Comparison of ENCODE assay signal across 29 cellular contexts in the genomic region with DNA sequence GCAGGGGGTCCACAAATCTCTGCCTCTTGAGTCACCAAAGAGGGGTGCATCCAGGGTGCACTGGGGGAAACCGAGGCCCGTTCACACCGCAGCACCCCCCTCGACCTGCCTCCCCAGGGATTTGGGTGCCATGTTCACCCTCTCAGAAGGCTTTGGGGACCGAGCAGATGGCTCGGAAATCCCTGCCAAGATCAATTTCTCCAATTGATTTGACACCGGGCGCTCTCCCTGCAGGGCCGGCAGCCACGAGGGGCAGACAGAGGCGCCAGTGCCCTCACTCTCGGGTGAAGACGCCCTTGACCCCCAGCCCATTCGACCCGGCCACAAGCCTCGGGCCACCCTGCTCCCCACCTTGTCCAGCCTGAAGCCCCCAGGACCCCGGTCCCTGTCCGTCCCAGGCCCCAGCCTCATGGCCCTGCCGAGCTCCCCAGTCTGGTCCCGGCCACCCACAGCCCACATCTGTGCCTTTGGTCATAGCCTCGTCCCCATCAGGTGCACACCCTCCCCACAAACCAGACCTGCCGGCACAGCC. TPM values are rescaled to one million over a fixed set of nuclear protein-coding genes. Genes with fewer than 3 reads are reported as not detected.
"Had no signal": no experiment of that assay in that cellular context is flagged by ENCODE, and none has a peak within 500 bp of the region (broad histone marks: within the 10 kb centered on the region; RNA-seq: fewer than 3 reads in every experiment).

No MANE protein-coding gene starts in this region.

- H3K9me3 ChIP-seq: testis had no signal

- H3K4me3 ChIP-seq: body of pancreas, hepatocyte, lower lobe of right lung, mucosa of descending colon, testis, upper lobe of left lung had no signal

- ATAC-seq: activated CD4-positive, CD25-positive, alpha-beta regulatory T cell treated with anti-CD3 and anti-CD28 coated beads, Interleukin-2, amount 50 U/mL, for 24 hours; activated CD8-positive, alpha-beta memory T cell treated with anti-CD3 and anti-CD28 coated beads, Interleukin-2, amount 10 ng/mL, durations not matched to agents 7 days and 5 days; activated CD8-positive, alpha-beta T cell treated with anti-CD3 and anti-CD28 coated beads for 36 hours; activated naive CD8-positive, alpha-beta T cell treated with anti-CD3 and anti-CD28 coated beads, Interleukin-2, amount 50 U/mL, for 24 hours; body of pancreas; left lobe of liver; lower lobe of right lung; stimulated activated naive B cell treated with anti-CD40 and anti-IgM and Interleukin-4, amounts not matched to agents 10 μg/mL and 1 μg/mL and 100 μg/mL, for 72 hours; T-helper 17 cell had no signal

- H3K4me2 ChIP-seq: hepatocyte had no signal

- H2AFZ ChIP-seq: hepatocyte had no signal

- H3K27me3 ChIP-seq: hepatocyte, testis had no signal

- H3K79me2 ChIP-seq: hepatocyte had no signal

- H3K36me3 ChIP-seq: lower lobe of right lung, upper lobe of left lung had no signal

- H3K27ac ChIP-seq: body of pancreas, foreskin keratinocyte, hepatocyte, lower lobe of right lung, testis, upper lobe of left lung had no signal

- H3K4me1 ChIP-seq: foreskin keratinocyte, lower lobe of right lung had no signal

- DNase-seq: activated CD4-positive, alpha-beta T cell treated with anti-CD3 and anti-CD28 coated beads, Interleukin-2, amount 10 ng/mL, durations not matched to agents 7 days and 5 days; activated CD8-positive, alpha-beta memory T cell treated with anti-CD3 and anti-CD28 coated beads, Interleukin-2, amount 10 ng/mL, durations not matched to agents 7 days and 5 days; activated CD8-positive, alpha-beta T cell treated with anti-CD3 and anti-CD28 coated beads for 36 hours; activated gamma-delta T cell; activated naive CD4-positive, alpha-beta T cell treated with anti-CD3 and anti-CD28 coated beads, Interleukin-2, amount 50 U/mL, for 16 hours; activated naive CD8-positive, alpha-beta T cell treated with anti-CD3 and anti-CD28 coated beads, Interleukin-2, amount 50 U/mL, for 24 hours; activated T-cell treated with anti-CD3 and anti-CD28 coated beads for 4 hours; body of pancreas; effector memory CD4-positive, alpha-beta T cell; foreskin keratinocyte; immature natural killer cell; lower lobe of right lung; mucosa of descending colon; nephron progenitor cell; occipital lobe; stimulated activated CD4-positive, alpha-beta T cell treated with anti-CD3 and anti-CD28 coated beads, Interleukin-2, amount 100 ng/mL, for 48 hours; stimulated activated CD8-positive, alpha-beta memory T cell treated with anti-CD3 and anti-CD28 coated beads, Interleukin-4, amount 100 ng/mL, for 48 hours; stimulated activated naive B cell treated with anti-CD40 and anti-IgM and Interleukin-4, amounts not matched to agents 10 μg/mL and 1 μg/mL and 100 μg/mL, for 72 hours; T-helper 17 cell; testis had no signal

RNA-seq across cellular contexts. Expression of gene SSTR5, which starts 9.3 kb away (rescaled TPM):
- total RNA-seq: activated CD4-positive, alpha-beta T cell treated with anti-CD3 and anti-CD28 coated beads, Interleukin-2, amount 10 ng/mL, durations not matched to agents 7 days and 5 days; activated CD8-positive, alpha-beta memory T cell treated with anti-CD3 and anti-CD28 coated beads, Interleukin-2, amount 10 ng/mL, durations not matched to agents 7 days and 5 days; activated CD8-positive, alpha-beta T cell treated with anti-CD3 and anti-CD28 coated beads for 36 hours; chondrocyte; foreskin keratinocyte; kidney epithelial cell; left lobe of liver; lower lobe of right lung; mucosa of descending colon; T-helper 17 cell; upper lobe of left lung had no signal
- polyA plus RNA-seq: foreskin keratinocyte, immature natural killer cell had no signal

RNA-seq across cellular contexts. Expression of gene C1QTNF8, which starts 14.2 kb away (rescaled TPM):
- total RNA-seq: activated CD4-positive, alpha-beta T cell treated with anti-CD3 and anti-CD28 coated beads, Interleukin-2, amount 10 ng/mL, durations not matched to agents 7 days and 5 days; activated CD8-positive, alpha-beta memory T cell treated with anti-CD3 and anti-CD28 coated beads, Interleukin-2, amount 10 ng/mL, durations not matched to agents 7 days and 5 days; activated CD8-positive, alpha-beta T cell treated with anti-CD3 and anti-CD28 coated beads for 36 hours; body of pancreas; cardiac septum; chondrocyte; dermis microvascular lymphatic vessel endothelial cell; foreskin keratinocyte; hepatocyte; kidney epithelial cell; left lobe of liver; lower lobe of right lung; mucosa of descending colon; occipital lobe; T-helper 17 cell had no signal
- polyA plus RNA-seq: esophagus, foreskin keratinocyte, hepatocyte, immature natural killer cell had no signal
